Comparison of ENCODE assay signal across 1 cellular context in the genomic region with DNA sequence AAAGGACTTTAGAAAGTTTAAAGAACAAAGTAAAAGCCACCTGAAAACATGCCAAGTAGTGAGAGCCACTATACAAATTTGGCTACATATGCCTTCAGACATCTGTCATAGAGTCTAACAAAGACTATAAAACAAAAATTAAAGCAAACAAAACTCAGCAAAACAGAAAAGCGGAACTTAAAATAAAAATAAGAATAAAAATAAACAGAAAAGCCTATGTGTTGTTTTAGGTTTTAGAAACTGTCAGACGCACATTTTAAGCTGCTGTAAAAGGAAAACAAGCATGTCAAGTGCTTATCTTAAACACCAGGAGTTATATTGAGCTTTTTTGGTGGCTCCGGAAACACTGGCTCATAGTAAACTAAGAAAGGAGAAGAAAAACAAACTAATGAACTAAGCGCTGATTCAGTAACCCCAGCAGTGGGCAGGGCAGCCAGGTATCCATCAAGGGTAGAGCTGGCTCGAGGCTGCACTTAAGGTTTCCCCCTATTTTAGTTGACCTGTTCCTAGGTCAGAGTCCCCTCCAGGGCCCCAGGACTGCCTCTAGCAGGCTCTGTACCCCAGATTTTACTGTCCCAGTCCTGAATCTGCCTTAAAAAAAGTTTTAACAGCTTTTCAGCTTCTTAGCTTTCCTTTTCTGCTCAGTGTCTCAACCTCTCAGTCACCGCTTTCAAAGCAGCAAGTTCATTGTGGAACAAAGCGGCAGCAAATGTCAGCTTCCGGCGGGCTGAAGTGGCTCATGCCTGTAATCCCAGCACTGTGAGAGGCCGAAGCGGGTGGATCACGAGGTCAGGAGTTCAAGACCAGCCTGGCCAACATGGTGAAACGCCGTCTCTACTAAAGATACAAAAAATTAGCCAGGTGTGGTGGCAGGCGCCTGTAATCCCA.
TF ChIP-seq lines count a peak whose summit lies in the region.

No MANE protein-coding gene starts in this region.

TF ChIP-seq in K562, 482 proteins besides CTCF, POLR2A, EP300 and RAD21 (continued from another document and continues in another):
- no peak for TF ChIP-seq SAFB (IDR thresholded peaks at IDR 0.05; ENCODE audit: borderline replicate concordance, low read depth, low read length)
- TF ChIP-seq ZNF561 (CRISPR knock-in tag; conservative IDR thresholded peaks at IDR 0.05): no peak
- peak; percentile 91 for TF ChIP-seq DPF2 (IDR thresholded peaks at IDR 0.05)
- TF ChIP-seq POLR2H (tag; IDR thresholded peaks at IDR 0.05; ENCODE audit: low read depth): no peak
- TF ChIP-seq EZH2 (IDR thresholded peaks at IDR 0.05; ENCODE audit: borderline replicate concordance, low read depth, low read length): no peak
- TF ChIP-seq DIDO1 (tag; IDR thresholded peaks at IDR 0.05; ENCODE audit: low read depth): no peak
- TF ChIP-seq RFX7 (CRISPR knock-in tag; IDR thresholded peaks at IDR 0.05): no peak
- TF ChIP-seq TAF7 (tag; IDR thresholded peaks at IDR 0.05): no peak
- TF ChIP-seq ZFP30 (CRISPR knock-in tag; IDR thresholded peaks at IDR 0.05; ENCODE audit: borderline replicate concordance): peak; percentile 77; the same call in 1 of the 2 replicates
- TF ChIP-seq XRCC5 (IDR thresholded peaks at IDR 0.05; ENCODE audit: low read depth, low read length): no peak
- no peak for TF ChIP-seq RFX5 (IDR thresholded peaks at IDR 0.05; ENCODE audit: low read depth, low read length)
- TF ChIP-seq ZNF217 (CRISPR knock-in tag; IDR thresholded peaks at IDR 0.05): no peak
- no peak for TF ChIP-seq YBX1 (IDR thresholded peaks at IDR 0.05)
- TF ChIP-seq ZNF830 (CRISPR knock-in tag; IDR thresholded peaks at IDR 0.05): no peak
- no peak for TF ChIP-seq ZNF436 (CRISPR knock-in tag; IDR thresholded peaks at IDR 0.05)
- TF ChIP-seq, protein P1, sequence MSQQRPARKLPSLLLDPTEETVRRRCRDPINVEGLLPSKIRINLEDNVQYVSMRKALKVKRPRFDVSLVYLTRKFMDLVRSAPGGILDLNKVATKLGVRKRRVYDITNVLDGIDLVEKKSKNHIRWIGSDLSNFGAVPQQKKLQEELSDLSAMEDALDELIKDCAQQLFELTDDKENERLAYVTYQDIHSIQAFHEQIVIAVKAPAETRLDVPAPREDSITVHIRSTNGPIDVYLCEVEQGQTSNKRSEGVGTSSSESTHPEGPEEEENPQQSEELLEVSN (IDR thresholded peaks at IDR 0.05; ENCODE audit: borderline replicate concordance in 1 of 2, extremely low read depth in 1 of 2, insufficient read depth in 1 of 2, insufficient read length in 1 of 2, low read depth in 1 of 2, low read length in 1 of 2, poor library complexity in 1 of 2, severe bottlenecking in 1 of 2): peak in 1 of 2 experiments; percentile 47
- TF ChIP-seq HDGF (IDR thresholded peaks at IDR 0.05): no peak
- TF ChIP-seq, protein P2, sequence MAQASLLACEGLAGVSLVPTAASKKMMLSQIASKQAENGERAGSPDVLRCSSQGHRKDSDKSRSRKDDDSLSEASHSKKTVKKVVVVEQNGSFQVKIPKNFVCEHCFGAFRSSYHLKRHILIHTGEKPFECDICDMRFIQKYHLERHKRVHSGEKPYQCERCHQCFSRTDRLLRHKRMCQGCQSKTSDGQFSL (CRISPR knock-in tag; IDR thresholded peaks at IDR 0.05): no peak
- TF ChIP-seq, protein P2 (tag; IDR thresholded peaks at IDR 0.05): no peak
- TF ChIP-seq ZNF174 (CRISPR knock-in tag; IDR thresholded peaks at IDR 0.05): no peak
- TF ChIP-seq, protein P3, sequence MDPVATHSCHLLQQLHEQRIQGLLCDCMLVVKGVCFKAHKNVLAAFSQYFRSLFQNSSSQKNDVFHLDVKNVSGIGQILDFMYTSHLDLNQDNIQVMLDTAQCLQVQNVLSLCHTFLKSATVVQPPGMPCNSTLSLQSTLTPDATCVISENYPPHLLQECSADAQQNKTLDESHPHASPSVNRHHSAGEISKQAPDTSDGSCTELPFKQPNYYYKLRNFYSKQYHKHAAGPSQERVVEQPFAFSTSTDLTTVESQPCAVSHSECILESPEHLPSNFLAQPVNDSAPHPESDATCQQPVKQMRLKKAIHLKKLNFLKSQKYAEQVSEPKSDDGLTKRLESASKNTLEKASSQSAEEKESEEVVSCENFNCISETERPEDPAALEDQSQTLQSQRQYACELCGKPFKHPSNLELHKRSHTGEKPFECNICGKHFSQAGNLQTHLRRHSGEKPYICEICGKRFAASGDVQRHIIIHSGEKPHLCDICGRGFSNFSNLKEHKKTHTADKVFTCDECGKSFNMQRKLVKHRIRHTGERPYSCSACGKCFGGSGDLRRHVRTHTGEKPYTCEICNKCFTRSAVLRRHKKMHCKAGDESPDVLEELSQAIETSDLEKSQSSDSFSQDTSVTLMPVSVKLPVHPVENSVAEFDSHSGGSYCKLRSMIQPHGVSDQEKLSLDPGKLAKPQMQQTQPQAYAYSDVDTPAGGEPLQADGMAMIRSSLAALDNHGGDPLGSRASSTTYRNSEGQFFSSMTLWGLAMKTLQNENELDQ (CRISPR knock-in tag; IDR thresholded peaks at IDR 0.05; ENCODE audit: borderline replicate concordance): no peak
- TF ChIP-seq, protein P4, sequence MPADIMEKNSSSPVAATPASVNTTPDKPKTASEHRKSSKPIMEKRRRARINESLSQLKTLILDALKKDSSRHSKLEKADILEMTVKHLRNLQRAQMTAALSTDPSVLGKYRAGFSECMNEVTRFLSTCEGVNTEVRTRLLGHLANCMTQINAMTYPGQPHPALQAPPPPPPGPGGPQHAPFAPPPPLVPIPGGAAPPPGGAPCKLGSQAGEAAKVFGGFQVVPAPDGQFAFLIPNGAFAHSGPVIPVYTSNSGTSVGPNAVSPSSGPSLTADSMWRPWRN (IDR thresholded peaks at IDR 0.05; ENCODE audit: low read depth): 0 out of 2 replicates have a peak, but pooled peaks have one; percentile 32
- TF ChIP-seq, protein P5, sequence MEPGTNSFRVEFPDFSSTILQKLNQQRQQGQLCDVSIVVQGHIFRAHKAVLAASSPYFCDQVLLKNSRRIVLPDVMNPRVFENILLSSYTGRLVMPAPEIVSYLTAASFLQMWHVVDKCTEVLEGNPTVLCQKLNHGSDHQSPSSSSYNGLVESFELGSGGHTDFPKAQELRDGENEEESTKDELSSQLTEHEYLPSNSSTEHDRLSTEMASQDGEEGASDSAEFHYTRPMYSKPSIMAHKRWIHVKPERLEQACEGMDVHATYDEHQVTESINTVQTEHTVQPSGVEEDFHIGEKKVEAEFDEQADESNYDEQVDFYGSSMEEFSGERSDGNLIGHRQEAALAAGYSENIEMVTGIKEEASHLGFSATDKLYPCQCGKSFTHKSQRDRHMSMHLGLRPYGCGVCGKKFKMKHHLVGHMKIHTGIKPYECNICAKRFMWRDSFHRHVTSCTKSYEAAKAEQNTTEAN (CRISPR knock-in tag; IDR thresholded peaks at IDR 0.05): no peak
- TF ChIP-seq ZNF3 (CRISPR knock-in tag; IDR thresholded peaks at IDR 0.05): no peak
- TF ChIP-seq, protein P6, sequence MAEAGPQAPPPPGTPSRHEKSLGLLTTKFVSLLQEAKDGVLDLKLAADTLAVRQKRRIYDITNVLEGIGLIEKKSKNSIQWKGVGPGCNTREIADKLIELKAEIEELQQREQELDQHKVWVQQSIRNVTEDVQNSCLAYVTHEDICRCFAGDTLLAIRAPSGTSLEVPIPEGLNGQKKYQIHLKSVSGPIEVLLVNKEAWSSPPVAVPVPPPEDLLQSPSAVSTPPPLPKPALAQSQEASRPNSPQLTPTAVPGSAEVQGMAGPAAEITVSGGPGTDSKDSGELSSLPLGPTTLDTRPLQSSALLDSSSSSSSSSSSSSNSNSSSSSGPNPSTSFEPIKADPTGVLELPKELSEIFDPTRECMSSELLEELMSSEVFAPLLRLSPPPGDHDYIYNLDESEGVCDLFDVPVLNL (CRISPR knock-in tag; IDR thresholded peaks at IDR 0.05; ENCODE audit: low read depth): no peak
- TF ChIP-seq, protein P7, sequence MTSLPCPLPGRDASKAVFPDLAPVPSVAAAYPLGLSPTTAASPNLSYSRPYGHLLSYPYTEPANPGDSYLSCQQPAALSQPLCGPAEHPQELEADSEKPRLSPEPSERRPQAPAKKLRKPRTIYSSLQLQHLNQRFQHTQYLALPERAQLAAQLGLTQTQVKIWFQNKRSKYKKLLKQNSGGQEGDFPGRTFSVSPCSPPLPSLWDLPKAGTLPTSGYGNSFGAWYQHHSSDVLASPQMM (CRISPR knock-in tag; IDR thresholded peaks at IDR 0.05): no peak
- TF ChIP-seq CCNT2 (IDR thresholded peaks at IDR 0.05; ENCODE audit: borderline replicate concordance, extremely low read depth, insufficient read length, low read depth, low read length): no peak
- no peak for TF ChIP-seq CBX2 (IDR thresholded peaks at IDR 0.05; ENCODE audit: insufficient read depth, low read length, poor library complexity, severe bottlenecking)
- TF ChIP-seq ZFP36 (IDR thresholded peaks at IDR 0.05; ENCODE audit: low read depth, low read length, partially characterized antibody): no peak
- no peak for TF ChIP-seq FUS (optimal IDR thresholded peaks at IDR 0.05; ENCODE audit: low read depth, low read length)
- TF ChIP-seq ARNT (IDR thresholded peaks at IDR 0.05): no peak
- TF ChIP-seq, protein P8, sequence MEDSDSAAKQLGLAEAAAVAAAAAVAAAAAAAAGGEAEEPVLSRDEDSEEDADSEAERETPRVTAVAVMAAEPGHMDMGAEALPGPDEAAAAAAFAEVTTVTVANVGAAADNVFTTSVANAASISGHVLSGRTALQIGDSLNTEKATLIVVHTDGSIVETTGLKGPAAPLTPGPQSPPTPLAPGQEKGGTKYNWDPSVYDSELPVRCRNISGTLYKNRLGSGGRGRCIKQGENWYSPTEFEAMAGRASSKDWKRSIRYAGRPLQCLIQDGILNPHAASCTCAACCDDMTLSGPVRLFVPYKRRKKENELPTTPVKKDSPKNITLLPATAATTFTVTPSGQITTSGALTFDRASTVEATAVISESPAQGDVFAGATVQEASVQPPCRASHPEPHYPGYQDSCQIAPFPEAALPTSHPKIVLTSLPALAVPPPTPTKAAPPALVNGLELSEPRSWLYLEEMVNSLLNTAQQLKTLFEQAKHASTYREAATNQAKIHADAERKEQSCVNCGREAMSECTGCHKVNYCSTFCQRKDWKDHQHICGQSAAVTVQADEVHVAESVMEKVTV (CRISPR knock-in tag; IDR thresholded peaks at IDR 0.05): no peak
- no peak for TF ChIP-seq BDP1 (IDR thresholded peaks at IDR 0.05; ENCODE audit: insufficient read depth, insufficient read length)
- no peak for TF ChIP-seq BRF1 (IDR thresholded peaks at IDR 0.05; ENCODE audit: borderline replicate concordance, extremely low read depth, insufficient read length)
- no peak for TF ChIP-seq NCOA6 (IDR thresholded peaks at IDR 0.05)
- TF ChIP-seq, protein P9, sequence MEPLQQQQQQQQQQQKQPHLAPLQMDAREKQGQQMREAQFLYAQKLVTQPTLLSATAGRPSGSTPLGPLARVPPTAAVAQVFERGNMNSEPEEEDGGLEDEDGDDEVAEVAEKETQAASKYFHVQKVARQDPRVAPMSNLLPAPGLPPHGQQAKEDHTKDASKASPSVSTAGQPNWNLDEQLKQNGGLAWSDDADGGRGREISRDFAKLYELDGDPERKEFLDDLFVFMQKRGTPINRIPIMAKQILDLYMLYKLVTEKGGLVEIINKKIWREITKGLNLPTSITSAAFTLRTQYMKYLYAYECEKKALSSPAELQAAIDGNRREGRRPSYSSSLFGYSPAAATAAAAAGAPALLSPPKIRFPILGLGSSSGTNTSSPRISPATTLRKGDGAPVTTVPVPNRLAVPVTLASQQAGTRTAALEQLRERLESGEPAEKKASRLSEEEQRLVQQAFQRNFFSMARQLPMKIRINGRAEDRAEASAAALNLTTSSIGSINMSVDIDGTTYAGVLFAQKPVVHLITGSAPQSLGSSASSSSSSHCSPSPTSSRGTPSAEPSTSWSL (CRISPR knock-in tag; IDR thresholded peaks at IDR 0.05; ENCODE audit: borderline replicate concordance): no peak
- peak; percentile 21; the same call in 1 of the 2 replicates for TF ChIP-seq KLF16 (IDR thresholded peaks at IDR 0.05)
- no peak for TF ChIP-seq NR3C1 (CRISPR knock-in tag; IDR thresholded peaks at IDR 0.05)
- TF ChIP-seq, protein P10, sequence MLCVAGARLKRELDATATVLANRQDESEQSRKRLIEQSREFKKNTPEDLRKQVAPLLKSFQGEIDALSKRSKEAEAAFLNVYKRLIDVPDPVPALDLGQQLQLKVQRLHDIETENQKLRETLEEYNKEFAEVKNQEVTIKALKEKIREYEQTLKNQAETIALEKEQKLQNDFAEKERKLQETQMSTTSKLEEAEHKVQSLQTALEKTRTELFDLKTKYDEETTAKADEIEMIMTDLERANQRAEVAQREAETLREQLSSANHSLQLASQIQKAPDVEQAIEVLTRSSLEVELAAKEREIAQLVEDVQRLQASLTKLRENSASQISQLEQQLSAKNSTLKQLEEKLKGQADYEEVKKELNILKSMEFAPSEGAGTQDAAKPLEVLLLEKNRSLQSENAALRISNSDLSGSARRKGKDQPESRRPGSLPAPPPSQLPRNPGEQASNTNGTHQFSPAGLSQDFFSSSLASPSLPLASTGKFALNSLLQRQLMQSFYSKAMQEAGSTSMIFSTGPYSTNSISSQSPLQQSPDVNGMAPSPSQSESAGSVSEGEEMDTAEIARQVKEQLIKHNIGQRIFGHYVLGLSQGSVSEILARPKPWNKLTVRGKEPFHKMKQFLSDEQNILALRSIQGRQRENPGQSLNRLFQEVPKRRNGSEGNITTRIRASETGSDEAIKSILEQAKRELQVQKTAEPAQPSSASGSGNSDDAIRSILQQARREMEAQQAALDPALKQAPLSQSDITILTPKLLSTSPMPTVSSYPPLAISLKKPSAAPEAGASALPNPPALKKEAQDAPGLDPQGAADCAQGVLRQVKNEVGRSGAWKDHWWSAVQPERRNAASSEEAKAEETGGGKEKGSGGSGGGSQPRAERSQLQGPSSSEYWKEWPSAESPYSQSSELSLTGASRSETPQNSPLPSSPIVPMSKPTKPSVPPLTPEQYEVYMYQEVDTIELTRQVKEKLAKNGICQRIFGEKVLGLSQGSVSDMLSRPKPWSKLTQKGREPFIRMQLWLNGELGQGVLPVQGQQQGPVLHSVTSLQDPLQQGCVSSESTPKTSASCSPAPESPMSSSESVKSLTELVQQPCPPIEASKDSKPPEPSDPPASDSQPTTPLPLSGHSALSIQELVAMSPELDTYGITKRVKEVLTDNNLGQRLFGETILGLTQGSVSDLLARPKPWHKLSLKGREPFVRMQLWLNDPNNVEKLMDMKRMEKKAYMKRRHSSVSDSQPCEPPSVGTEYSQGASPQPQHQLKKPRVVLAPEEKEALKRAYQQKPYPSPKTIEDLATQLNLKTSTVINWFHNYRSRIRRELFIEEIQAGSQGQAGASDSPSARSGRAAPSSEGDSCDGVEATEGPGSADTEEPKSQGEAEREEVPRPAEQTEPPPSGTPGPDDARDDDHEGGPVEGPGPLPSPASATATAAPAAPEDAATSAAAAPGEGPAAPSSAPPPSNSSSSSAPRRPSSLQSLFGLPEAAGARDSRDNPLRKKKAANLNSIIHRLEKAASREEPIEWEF (CRISPR knock-in tag; IDR thresholded peaks at IDR 0.05): no peak
- no peak for TF ChIP-seq SMARCB1 (IDR thresholded peaks at IDR 0.05; ENCODE audit: insufficient read length, low read depth)
- TF ChIP-seq ZBED1 (IDR thresholded peaks at IDR 0.05): no peak
- peak; percentile 57 for TF ChIP-seq MEIS2 (IDR thresholded peaks at IDR 0.05; ENCODE audit: partially characterized antibody)
- no peak for TF ChIP-seq RHOXF2B (CRISPR knock-in tag; conservative IDR thresholded peaks at IDR 0.05)
- TF ChIP-seq ZNF507 (tag; conservative IDR thresholded peaks at IDR 0.05): no peak
- peak; percentile 80 for TF ChIP-seq SOX6 (IDR thresholded peaks at IDR 0.05)
- TF ChIP-seq NCOA2 (IDR thresholded peaks at IDR 0.05; ENCODE audit: partially characterized antibody in 2 of 2): no peak
- no peak for TF ChIP-seq POLR3G (IDR thresholded peaks at IDR 0.05; ENCODE audit: extremely low read depth, insufficient read length, insufficient replicate concordance)
- no peak for TF ChIP-seq SREBF1 (IDR thresholded peaks at IDR 0.05; ENCODE audit: borderline replicate concordance, low read depth, low read length)
- TF ChIP-seq POLR2G (IDR thresholded peaks at IDR 0.05; ENCODE audit: low read depth, low read length): no peak
